25 cellular contexts compared by ENCODE assay signal in the genomic region with DNA sequence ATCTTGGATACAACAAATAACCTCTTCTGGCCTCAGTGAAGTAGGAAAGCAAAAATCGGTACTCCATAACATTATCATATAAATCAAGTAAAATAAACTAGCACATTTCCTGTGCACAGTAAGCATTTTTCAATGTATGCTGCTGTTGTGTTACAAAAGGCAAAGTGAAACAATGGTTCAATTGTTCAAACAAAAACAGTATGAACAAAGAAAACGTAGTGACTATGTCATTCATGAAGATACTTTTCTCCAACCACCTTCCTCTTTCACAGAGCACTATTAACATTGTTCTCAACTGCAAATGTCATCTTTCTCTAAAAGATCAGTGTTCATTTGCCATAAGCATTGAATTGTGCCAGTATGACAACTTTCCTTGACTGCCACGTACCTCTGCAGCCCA.
DNase-seq lines count a peak whose midpoint lies in the region; ATAC-seq and FAIRE-seq lines count a peak whose summit lies in the region.
"Had no signal": no experiment of that assay in that cellular context is flagged by ENCODE, and none has a peak within 500 bp of the region (broad histone marks: within the 10 kb centered on the region; RNA-seq: fewer than 3 reads in every experiment).

No MANE protein-coding gene starts in this region.

- DNase-seq in GM19239 (ENCODE audit: insufficient read length, low spot score), result no peak
- DNase-seq in epithelial cell of prostate (ENCODE audit: low read depth, low spot score), result no peak
- DNase-seq in pons (ENCODE audit: low spot score), result peak; percentile 15
- no peak for DNase-seq in MG63
- DNase-seq in COLO668 (lab: John Stamatoyannopoulos, UW; ENCODE audit: unreplicated experiment), result no peak
- DNase-seq: 8988T; ACHN; BE2C; C1 segment of cervical spinal cord; CD4-positive, alpha-beta memory T cell; CD8-positive, alpha-beta memory T cell; COR-L47; DMS 273 treated with DMSO at 0.1 percent for 48 hours; DMS153; DMS53; DMS79; DND-41; EL; GDM1 had no signal

- no peaks in the 10 kb centered on the region for H3K9me3 ChIP-seq in MG63
- H3K9me3 ChIP-seq: BE2C, BLaER1 had no signal

- H3K4me3 ChIP-seq in MG63, result no peak overlapping the region
- H3K4me3 ChIP-seq: BLaER1, GM12878 had no signal

- H3K27me3 ChIP-seq in MG63, result no peaks in the 10 kb centered on the region
- H3K27me3 ChIP-seq: BE2C, BLaER1 had no signal

- no peak for ATAC-seq in HG02678 (IDR thresholded peaks at IDR 0.05; ENCODE audit: unreplicated experiment)
- ATAC-seq: GM12878 had no signal

- peak; percentile 65 for FAIRE-seq in GM19239 (lab: Jason Lieb, UNC)
- FAIRE-seq: A204.1, GM12878, GM12892, GM18507 had no signal

- peak overlapping the region; percentile 9 for H3K27ac ChIP-seq in epithelial cell of prostate
- H3K27ac ChIP-seq: BLaER1 had no signal

- H3K36me3 ChIP-seq in MG63, result no peaks in the 10 kb centered on the region
- H3K36me3 ChIP-seq: BE2C, BLaER1 had no signal
